11 cellular contexts compared by ENCODE assay signal in the genomic region with DNA sequence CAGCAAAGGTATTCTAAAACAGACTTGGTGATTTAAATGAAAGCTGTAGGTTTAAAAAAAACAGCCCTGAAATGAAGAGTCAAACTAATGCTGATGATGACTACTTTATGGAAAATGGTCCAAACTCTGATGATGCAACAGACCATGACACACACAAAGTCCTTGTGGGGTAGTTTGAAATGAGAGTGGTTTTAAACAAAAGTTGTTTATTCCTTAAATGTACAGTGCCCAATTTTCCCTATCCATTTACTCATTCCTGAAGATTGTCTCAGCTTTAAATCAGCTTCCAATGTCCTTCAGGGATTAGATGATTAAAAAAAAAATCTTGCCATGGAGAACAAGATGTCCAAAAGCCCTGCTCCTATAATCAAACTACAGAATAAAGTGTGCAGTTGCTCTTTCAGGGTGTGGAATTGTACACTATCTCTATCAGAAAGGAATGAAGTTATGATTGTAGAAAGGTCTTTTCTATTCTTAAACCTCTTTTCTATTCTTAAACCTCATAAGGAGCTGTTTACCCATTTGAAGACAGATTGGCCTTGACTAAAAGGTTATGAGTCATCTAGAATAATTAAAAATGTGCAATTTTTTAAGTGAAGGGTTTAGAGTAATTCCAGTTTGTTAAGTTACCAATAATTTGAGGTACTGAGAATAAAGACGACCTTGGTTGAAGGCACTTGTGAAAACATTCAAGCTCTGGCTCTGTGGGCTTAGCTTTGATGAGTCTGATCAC.
DNase-seq lines count a peak whose midpoint lies in the region; ATAC-seq and TF ChIP-seq lines count a peak whose summit lies in the region.
"Had no signal": no experiment of that assay in that cellular context is flagged by ENCODE, and none has a peak within 500 bp of the region (broad histone marks: within the 10 kb centered on the region; RNA-seq: fewer than 3 reads in every experiment).

No MANE protein-coding gene starts in this region.

- TF ChIP-seq POLR2A in uterus (IDR thresholded peaks at IDR 0.05), result no peak

- H3K4me3 ChIP-seq in astrocyte of the spinal cord (ENCODE audit: low read depth, low read length), result no peak overlapping the region
- H3K4me3 ChIP-seq in uterus, result no peak overlapping the region
- H3K4me3 ChIP-seq: heart left ventricle had no signal

- H3K27ac Mint-ChIP-seq in activated naive CD4-positive, alpha-beta T cell treated with anti-CD3 and anti-CD28 coated beads, Interleukin-2, amount 50 U/mL, for 24 hours, result peak overlapping the region; percentile 12
- H3K27ac Mint-ChIP-seq in activated naive CD4-positive, alpha-beta T cell treated with anti-CD3 and anti-CD28 coated beads, Interleukin-2, amount 10 ng/mL, durations not matched to agents 7 days and 5 days, result no peak overlapping the region

- TF ChIP-seq CTCF in astrocyte of the spinal cord (IDR thresholded peaks at IDR 0.05; ENCODE audit: low read depth, low read length) (no peak), uterus (IDR thresholded peaks at IDR 0.05) (no peak)

- H3K4me3 Mint-ChIP-seq in activated naive CD4-positive, alpha-beta T cell treated with anti-CD3 and anti-CD28 coated beads, Interleukin-2, amount 50 U/mL, for 24 hours, result no peak overlapping the region
- no peak overlapping the region for H3K4me3 Mint-ChIP-seq in activated naive CD4-positive, alpha-beta T cell treated with anti-CD3 and anti-CD28 coated beads, Interleukin-2, amount 10 ng/mL, durations not matched to agents 7 days and 5 days
- H3K4me3 Mint-ChIP-seq: activated T-cell treated with anti-CD3 and anti-CD28 coated beads, Interleukin-2, amount 50 U/mL, for 4 hours had no signal

- H3K4me1 Mint-ChIP-seq in activated naive CD4-positive, alpha-beta T cell treated with anti-CD3 and anti-CD28 coated beads, Interleukin-2, amount 50 U/mL, for 24 hours, result no peaks in the 10 kb centered on the region
- H3K4me1 Mint-ChIP-seq in activated naive CD4-positive, alpha-beta T cell treated with anti-CD3 and anti-CD28 coated beads, Interleukin-2, amount 10 ng/mL, durations not matched to agents 7 days and 5 days, result no peaks in the 10 kb centered on the region

- intact Hi-C loops in uterus (cut with DNase I; ENCODE audit: low total_unique reads), result no loop called here

- CTCF ChIA-PET in activated naive CD4-positive, alpha-beta T cell treated with anti-CD3 and anti-CD28 coated beads, Interleukin-2, amount 10 ng/mL, durations not matched to agents 7 days and 5 days (lab: Charles Lee), result interaction anchor here (1.6 kb wide), 1 partner anchor 9 kb away, joined by 4 read pairs; no protein-coding TSS in a partner anchor

- H3K27me3 Mint-ChIP-seq in activated naive CD4-positive, alpha-beta T cell treated with anti-CD3 and anti-CD28 coated beads, Interleukin-2, amount 50 U/mL, for 24 hours, result no peaks in the 10 kb centered on the region
- H3K27me3 Mint-ChIP-seq in activated naive CD4-positive, alpha-beta T cell treated with anti-CD3 and anti-CD28 coated beads, Interleukin-2, amount 10 ng/mL, durations not matched to agents 7 days and 5 days, result no peaks in the 10 kb centered on the region

- no peaks in the 10 kb centered on the region for H3K36me3 ChIP-seq in uterus

- no peaks in the 10 kb centered on the region for H3K9me3 ChIP-seq in uterus
- H3K9me3 ChIP-seq: heart left ventricle had no signal

- H3K36me3 Mint-ChIP-seq in activated naive CD4-positive, alpha-beta T cell treated with anti-CD3 and anti-CD28 coated beads, Interleukin-2, amount 50 U/mL, for 24 hours, result peaks cover 38% of the 10 kb centered on the region
- peaks cover 27% of the 10 kb centered on the region for H3K36me3 Mint-ChIP-seq in activated naive CD4-positive, alpha-beta T cell treated with anti-CD3 and anti-CD28 coated beads, Interleukin-2, amount 10 ng/mL, durations not matched to agents 7 days and 5 days

- no peaks in the 10 kb centered on the region for H3K9me3 Mint-ChIP-seq in activated naive CD4-positive, alpha-beta T cell treated with anti-CD3 and anti-CD28 coated beads, Interleukin-2, amount 50 U/mL, for 24 hours
- H3K9me3 Mint-ChIP-seq in activated naive CD4-positive, alpha-beta T cell treated with anti-CD3 and anti-CD28 coated beads, Interleukin-2, amount 10 ng/mL, durations not matched to agents 7 days and 5 days, result no peaks in the 10 kb centered on the region
- H3K9me3 Mint-ChIP-seq: activated T-cell treated with anti-CD3 and anti-CD28 coated beads, Interleukin-2, amount 50 U/mL, for 4 hours had no signal

- H3K27ac ChIP-seq in uterus, result peak overlapping the region; percentile 64 to 76

- H3K4me1 ChIP-seq in uterus, result peaks cover 0 to 18% of the 10 kb centered on the region in 2 donors

- in situ Hi-C loops in astrocyte of the spinal cord (cut with HindIII; ENCODE audit: low sequenced_read_pairs), result no loop called here

- no peak for ATAC-seq in GM21717 (IDR thresholded peaks at IDR 0.05; ENCODE audit: unreplicated experiment)
- ATAC-seq: activated T-cell treated with anti-CD3 and anti-CD28 coated beads, Interleukin-2, amount 50 U/mL, for 4 hours; Panc1 had no signal

- H3K27me3 ChIP-seq in uterus, result no peaks in the 10 kb centered on the region
- H3K27me3 ChIP-seq: heart left ventricle had no signal

- no peak for DNase-seq in activated naive CD4-positive, alpha-beta T cell treated with anti-CD3 and anti-CD28 coated beads, Interleukin-2, amount 10 ng/mL, durations not matched to agents 7 days and 5 days
- DNase-seq in astrocyte of the spinal cord (ENCODE audit: low read depth, low spot score) (peak; percentile 76), iris pigment epithelial cell (ENCODE audit: low read depth) (peak; percentile 93), uterus (peak in 1 of 2 donors; percentile 25), AML-193 (lab: John Stamatoyannopoulos, UW) (no peak), inferior parietal cortex (ENCODE audit: extremely low spot score) (no peak)
- DNase-seq: activated T-cell treated with anti-CD3 and anti-CD28 coated beads, Interleukin-2, amount 50 U/mL, for 4 hours; heart left ventricle had no signal

Comparison
In these comparisons a context has a peak if more than half of its experiments do, and no peak if none do; other contexts are left out.
1. DNase-seq: peak in astrocyte of the spinal cord (single experiment) and iris pigment epithelial cell (single experiment); none in activated naive CD4-positive, alpha-beta T cell treated with anti-CD3 and anti-CD28 coated beads, Interleukin-2, amount 10 ng/mL, durations not matched to agents 7 days and 5 days (single experiment), AML-193 (0 of 2) and inferior parietal cortex (single experiment).